In genomic region chr13:109622006-109622405, GRCh38 we compare ENCODE assay signal across 17 cellular contexts.
"Had no signal": no experiment of that assay in that cellular context is flagged by ENCODE, and none has a peak within 500 bp of the region (broad histone marks: within the 10 kb centered on the region; RNA-seq: fewer than 3 reads in every experiment).

No MANE protein-coding gene starts in this region.

- H3K36me3 ChIP-seq: left ventricle myocardium inferior, ovary, right atrium auricular region, right lobe of liver, spleen, tibial nerve, uterus had no signal

- H3K9me3 ChIP-seq: left ventricle myocardium inferior, ovary, right atrium auricular region, right lobe of liver, spleen, tibial nerve, uterus had no signal

- DNase-seq: hippocampal formation; immature natural killer cell; kidney; left ventricle myocardium inferior; mesendoderm; naive thymus-derived CD4-positive, alpha-beta T cell; ovary; right lobe of liver; spleen; stimulated activated CD4-positive, alpha-beta T cell treated with anti-CD3 and anti-CD28 coated beads, Interleukin-4, amount 100 ng/mL, for 24 hours; stimulated activated naive CD4-positive, alpha-beta T cell; substantia nigra; uterus had no signal

- H3K4me1 ChIP-seq: left ventricle myocardium inferior, right atrium auricular region, right lobe of liver, spleen, tibial nerve, uterus had no signal

- H3K27ac ChIP-seq: left ventricle myocardium inferior, ovary, right atrium auricular region, right lobe of liver, skin epidermis, spleen, tibial nerve, uterus had no signal

- H3K27me3 ChIP-seq: ovary, right atrium auricular region, right lobe of liver, tibial nerve, uterus had no signal

- H3K4me3 ChIP-seq: left ventricle myocardium inferior, lung, ovary, right atrium auricular region, right lobe of liver, skin epidermis, spleen, tibial nerve, uterus had no signal
